1 cellular context compared by ENCODE assay signal in genomic region chr15:96261575-96262034, GRCh38.
TF ChIP-seq lines count a peak whose summit lies in the region.

No MANE protein-coding gene starts in this region.

TF ChIP-seq in A549, 52 proteins besides CTCF, POLR2A, EP300 and RAD21 (continued from another document):
- TF ChIP-seq PBX3 (IDR thresholded peaks at IDR 0.05) = no peak
- TF ChIP-seq CHD2 (IDR thresholded peaks at IDR 0.05; ENCODE audit: low read length, partially characterized antibody) = no peak
- no peak for TF ChIP-seq FOXS1 (CRISPR knock-in tag; IDR thresholded peaks at IDR 0.05)
- no peak for TF ChIP-seq PHF8 (IDR thresholded peaks at IDR 0.05; ENCODE audit: borderline replicate concordance, low read depth)
- TF ChIP-seq HOXB5 (CRISPR knock-in tag; IDR thresholded peaks at IDR 0.05) = no peak
- TF ChIP-seq KDM5A (IDR thresholded peaks at IDR 0.05) = no peak
- no peak for TF ChIP-seq CEBPB (IDR thresholded peaks at IDR 0.05)
